Comparison of ENCODE assay signal across 8 cellular contexts in genomic region chr13:77697208-77698103, GRCh38. TPM values are rescaled to one million over a fixed set of nuclear protein-coding genes. Genes with fewer than 3 reads are reported as not detected.
DNase-seq lines count a peak whose midpoint lies in the region; ATAC-seq and TF ChIP-seq lines count a peak whose summit lies in the region.

Gene SLAIN1, plus strand, starts transcription at chr13:77697687. Its CDS starts 227 bp downstream, at chr13:77697914.

- H3K9me3 Mint-ChIP-seq in osteocyte (ENCODE audit: unreplicated experiment), result no peaks in the 10 kb centered on the region

- H3K36me3 Mint-ChIP-seq in osteocyte (ENCODE audit: unreplicated experiment), result no peaks in the 10 kb centered on the region

- H3K4me1 ChIP-seq in DND-41 (ENCODE audit: insufficient read depth, low read length) (peaks cover 23% of the 10 kb centered on the region; the same call in 1 of the 2 replicates), SJCRH30 (no peaks in the 10 kb centered on the region), thyroid gland (peaks cover 0 to 19% of the 10 kb centered on the region in 2 donors)

- H3K4me3 ChIP-seq in DND-41 (ENCODE audit: low read depth in 1 of 2, low read length in 2 of 2) (peak within 1 kb of the TSS; percentile 33 to 65; a peak in 3 of 4 replicates), SJCRH30 (peak within 1 kb of the TSS; percentile 81), thyroid gland (replicated peaks in 1 of 3) (peak within 1 kb of the TSS; percentile 72 to 81 (median 79))

- peak within 1 kb of the TSS; percentile 62 for H3K9ac ChIP-seq in DND-41 (ENCODE audit: low read depth, low read length)

- H3K4me1 Mint-ChIP-seq in osteocyte (ENCODE audit: unreplicated experiment), result peaks cover 7% of the 10 kb centered on the region

- ATAC-seq in DND-41 (ENCODE audit: insufficient read depth, low read depth) (peak; percentile 87), GM21825 (IDR thresholded peaks at IDR 0.05; ENCODE audit: unreplicated experiment) (peak; percentile 70), Right ventricle myocardium inferior (peak; percentile 96)

- H3K9me3 ChIP-seq in DND-41 (ENCODE audit: insufficient read depth, low read length, severe bottlenecking) (no peaks in the 10 kb centered on the region), SJCRH30 (replicated peaks) (no peaks in the 10 kb centered on the region), thyroid gland (no peaks in the 10 kb centered on the region)

- H4K20me1 ChIP-seq in DND-41 (ENCODE audit: insufficient read depth, low read length), result peaks cover 8% of the 10 kb centered on the region; the same call in 1 of the 2 replicates

- peak; percentile 79 for DNase-seq in DND-41
- peak; percentile 4 for DNase-seq in M059J (ENCODE audit: low read depth)
- peak; percentile 68 to 76 for DNase-seq in SJCRH30
- DNase-seq in activated gamma-delta T cell treated with Interleukin-2 at 50 U/mL for 16 hours, result peak; percentile 80
- DNase-seq in Right ventricle myocardium inferior (ENCODE audit: missing footprints), result peak; percentile 89
- no peak for DNase-seq in osteocyte (ENCODE audit: extremely low spot score, unreplicated experiment)
- peak; percentile 90 for DNase-seq in thyroid gland

- peaks cover 17% of the 10 kb centered on the region for H3K79me2 ChIP-seq in DND-41 (ENCODE audit: insufficient read depth, low read length)

- TF ChIP-seq POLR2A in thyroid gland (IDR thresholded peaks at IDR 0.05), result peak in 1 of 2 donors; percentile 77

- H3K27me3 ChIP-seq in DND-41 (ENCODE audit: insufficient read depth, low read length, poor library complexity) (peaks cover 21% of the 10 kb centered on the region), SJCRH30 (no peaks in the 10 kb centered on the region), thyroid gland (no peaks in the 10 kb centered on the region)

- H3K4me3 Mint-ChIP-seq in osteocyte (ENCODE audit: unreplicated experiment), result peak within 1 kb of the TSS; percentile 80

- peaks cover 67% of the 10 kb centered on the region for H3K27me3 Mint-ChIP-seq in osteocyte (ENCODE audit: unreplicated experiment)

- intact Hi-C loops in Right ventricle myocardium inferior (cut with DNase I) (loop anchor here (10.0 kb wide), 1 partner anchor 373 kb away; the partner anchor contains the start of gene MYCBP2), thyroid gland (cut with DNase I) (no loop called here)

- H3K27ac Mint-ChIP-seq in osteocyte (ENCODE audit: unreplicated experiment), result no peak within 1 kb of the TSS

- peak within 1 kb of the TSS; percentile 72 for H3K4me2 ChIP-seq in DND-41 (ENCODE audit: insufficient read depth, low read length)

- H3K27ac ChIP-seq in DND-41 (ENCODE audit: low read length) (0 out of 2 replicates have a peak within 1 kb of the TSS, but pooled peaks have one; percentile 15), SJCRH30 (no peak within 1 kb of the TSS), thyroid gland (peak within 1 kb of the TSS in 2 of 3 donors; percentile 31 to 56)

- H2AFZ ChIP-seq in DND-41 (ENCODE audit: low read depth, low read length), result peak within 1 kb of the TSS; percentile 66

- whole genome bisulfite sequencing in thyroid gland, 2 donors, result 0 to 2% methylated on average over 7 to 17 of the region's 86 CpGs

- TF ChIP-seq CTCF in DND-41 (IDR thresholded peaks at IDR 0.05; ENCODE audit: borderline replicate concordance, extremely low read depth, low read length, poor library complexity, severe bottlenecking) (no peak), osteocyte (IDR thresholded peaks at IDR 0.05) (no peak), thyroid gland (IDR thresholded peaks at IDR 0.05) (no peak)

- no peaks in the 10 kb centered on the region for H3K36me3 ChIP-seq in DND-41 (ENCODE audit: insufficient read depth, low read length)
- H3K36me3 ChIP-seq in SJCRH30, result no peaks in the 10 kb centered on the region
- H3K36me3 ChIP-seq in thyroid gland, result no peaks in the 10 kb centered on the region

RNA-seq across cellular contexts. Expression of gene SLAIN1, which starts in this region (rescaled TPM):
- total RNA-seq in M059J (2014; rRNA removed; shearing (Covaris generic)), result 0.42 TPM in 1 of 2 replicates, not detected in the other
- 2.6 and 4.7 TPM in 2 replicates for total RNA-seq in SJCRH30 (2014; rRNA removed; shearing (Covaris generic))
- 4.6 TPM for total RNA-seq in Right ventricle myocardium inferior
- total RNA-seq in osteocyte, result 0.16 TPM in 1 of 2 replicates, not detected in the other
- total RNA-seq in thyroid gland, result 10 to 100 TPM; 19.5 to 30.1 (median 25.4) TPM

Comparison
In these comparisons a context has a peak if more than half of its experiments do, and no peak if none do; other contexts are left out.
1. Peak in DNase-seq in M059J; RNA of the gene not detected or under 1 TPM.